ENCODE assay signal across 2 cellular contexts in genomic region chr22:20964090-20964798, GRCh38.
TF ChIP-seq lines count a peak whose summit lies in the region.

No MANE protein-coding gene starts in this region.

TF ChIP-seq in SK-N-SH, 30 proteins besides CTCF, POLR2A, EP300 and RAD21 (continued from another document):
- TF ChIP-seq, protein P1, sequence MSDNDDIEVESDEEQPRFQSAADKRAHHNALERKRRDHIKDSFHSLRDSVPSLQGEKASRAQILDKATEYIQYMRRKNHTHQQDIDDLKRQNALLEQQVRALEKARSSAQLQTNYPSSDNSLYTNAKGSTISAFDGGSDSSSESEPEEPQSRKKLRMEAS (IDR thresholded peaks at IDR 0.05; ENCODE audit: low read depth) = no peak

TF ChIP-seq in SK-N-SH treated with all-trans-retinoic acid at 6 μM for 48 hours, 23 proteins besides CTCF, POLR2A, EP300 and RAD21 (continued from another document):
- TF ChIP-seq, protein P2, sequence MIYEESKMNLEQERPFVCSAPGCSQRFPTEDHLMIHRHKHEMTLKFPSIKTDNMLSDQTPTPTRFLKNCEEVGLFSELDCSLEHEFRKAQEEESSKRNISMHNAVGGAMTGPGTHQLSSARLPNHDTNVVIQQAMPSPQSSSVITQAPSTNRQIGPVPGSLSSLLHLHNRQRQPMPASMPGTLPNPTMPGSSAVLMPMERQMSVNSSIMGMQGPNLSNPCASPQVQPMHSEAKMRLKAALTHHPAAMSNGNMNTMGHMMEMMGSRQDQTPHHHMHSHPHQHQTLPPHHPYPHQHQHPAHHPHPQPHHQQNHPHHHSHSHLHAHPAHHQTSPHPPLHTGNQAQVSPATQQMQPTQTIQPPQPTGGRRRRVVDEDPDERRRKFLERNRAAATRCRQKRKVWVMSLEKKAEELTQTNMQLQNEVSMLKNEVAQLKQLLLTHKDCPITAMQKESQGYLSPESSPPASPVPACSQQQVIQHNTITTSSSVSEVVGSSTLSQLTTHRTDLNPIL (CRISPR knock-in tag; IDR thresholded peaks at IDR 0.05; ENCODE audit: low read depth) = no peak
- TF ChIP-seq ZNF70 (CRISPR knock-in tag; IDR thresholded peaks at IDR 0.05) (no peak), ZC3H10 (CRISPR knock-in tag; IDR thresholded peaks at IDR 0.05) (no peak), ZFP3 (CRISPR knock-in tag; IDR thresholded peaks at IDR 0.05) (no peak), ZFP30 (CRISPR knock-in tag; IDR thresholded peaks at IDR 0.05) (no peak), CSDC2 (CRISPR knock-in tag; IDR thresholded peaks at IDR 0.05) (no peak), BACH2 (CRISPR knock-in tag; IDR thresholded peaks at IDR 0.05; ENCODE audit: borderline replicate concordance) (no peak)
